27 cellular contexts compared by ENCODE assay signal in the genomic region with DNA sequence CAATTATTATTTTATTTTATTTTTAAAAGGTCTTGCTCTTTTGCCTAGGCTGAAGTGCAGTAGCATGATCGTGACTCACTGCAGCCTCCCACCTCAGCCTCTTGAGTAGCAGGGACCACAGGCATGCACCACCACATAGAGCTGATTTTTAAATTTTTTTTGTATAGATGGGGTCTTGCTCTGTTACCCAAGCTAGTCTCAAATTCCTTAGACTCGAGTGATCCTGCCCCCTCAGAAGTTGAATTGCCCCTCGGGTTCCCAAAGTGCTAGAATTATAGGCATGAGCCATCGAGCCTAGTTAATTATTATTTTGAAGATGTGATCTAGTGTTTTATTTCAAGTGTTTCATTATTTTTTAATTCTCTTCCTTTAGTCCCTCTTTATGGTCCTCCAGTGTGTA.
"Had no signal": no experiment of that assay in that cellular context is flagged by ENCODE, and none has a peak within 500 bp of the region (broad histone marks: within the 10 kb centered on the region; RNA-seq: fewer than 3 reads in every experiment).

No MANE protein-coding gene starts in this region.

- H3K27ac ChIP-seq: stomach, suprapubic skin, testis, thoracic aorta, thyroid gland, tibial artery, tibial nerve, transverse colon, upper lobe of left lung, upper lobe of right lung, uterus, vagina had no signal

- DNase-seq: stimulated activated CD4-positive, alpha-beta T cell treated with anti-CD3 and anti-CD28 coated beads, Interleukin-2, amount 100 ng/mL, for 48 hours; stimulated activated CD4-positive, alpha-beta T cell treated with anti-CD3 and anti-CD28 coated beads, Interleukin-4, amount 100 ng/mL, for 1 hour; stimulated activated CD4-positive, alpha-beta T cell treated with anti-CD3 and anti-CD28 coated beads, Interleukin-4, amount 100 ng/mL, for 24 hours; stimulated activated CD4-positive, alpha-beta T cell treated with anti-CD3 and anti-CD28 coated beads, Interleukin-4, amount 100 ng/mL, for 4 hours; stimulated activated CD8-positive, alpha-beta memory T cell treated with anti-CD3 and anti-CD28 coated beads, Interleukin-4, amount 100 ng/mL, for 48 hours; stimulated activated naive B cell treated with anti-CD40 and anti-IgM and Interleukin-4, amounts not matched to agents 10 μg/mL and 1 μg/mL and 100 μg/mL, for 72 hours; stimulated activated naive CD4-positive, alpha-beta T cell; stimulated activated naive CD4-positive, alpha-beta T cell treated with Interleukin-2 at 50 U/mL for 16 hours; stimulated activated naive CD8-positive, alpha-beta T cell treated with anti-CD3 and anti-CD28 coated beads, Interleukin-15, amount 100 ng/mL, for 72 hours; stimulated activated naive CD8-positive, alpha-beta T cell treated with anti-CD3 and anti-CD28 coated beads, Interleukin-15, Interleukin-2, amounts not matched to agents 100 U/mL and 50 U/mL, for 24 hours; stomach; substantia nigra; testis; thyroid gland; tibial artery; trophoblast cell; upper lobe of left lung; upper lobe of right lung; uterus had no signal

- H3K4me3 ChIP-seq: stomach, suprapubic skin, testis, thoracic aorta, thyroid gland, tibial artery, tibial nerve, transverse colon, upper lobe of left lung, upper lobe of right lung, uterus, vagina had no signal

- H3K27me3 ChIP-seq: stomach, suprapubic skin, testis, thyroid gland, tibial artery, tibial nerve, transverse colon, upper lobe of left lung, upper lobe of right lung, uterus, vagina had no signal

- ATAC-seq: stimulated activated effector memory CD8-positive, alpha-beta T cell treated with anti-CD3 and anti-CD28 coated beads, Interleukin-12 subunit alpha, Interleukin-12 subunit beta, amount 100 ng/mL, for 72 hours; stimulated activated memory B cell treated with anti-CD40 and anti-IgM and Interleukin-4, amounts not matched to agents 10 μg/mL and 1 μg/mL and 100 μg/mL, for 72 hours; stimulated activated naive B cell treated with anti-CD40 and anti-IgM and Interleukin-4, amounts not matched to agents 10 μg/mL and 1 μg/mL and 100 μg/mL, for 72 hours; stimulated activated naive CD8-positive, alpha-beta T cell treated with anti-CD3 and anti-CD28 coated beads, Interleukin-15, amount 100 ng/mL, for 72 hours; stimulated activated naive CD8-positive, alpha-beta T cell treated with anti-CD3 and anti-CD28 coated beads, Interleukin-15, Interleukin-2, amounts not matched to agents 100 U/mL and 50 U/mL, for 24 hours; upper lobe of right lung had no signal

- H3K9me3 ChIP-seq: stomach, suprapubic skin, testis, thoracic aorta, thyroid gland, tibial artery, tibial nerve, transverse colon, upper lobe of left lung, upper lobe of right lung, uterus, vagina had no signal

- H3K4me1 ChIP-seq: suprapubic skin, testis, thyroid gland, tibial artery, tibial nerve, transverse colon, upper lobe of left lung, upper lobe of right lung, uterus, vagina had no signal

- FAIRE-seq: urothelium cell line had no signal

- H3K36me3 ChIP-seq: stomach, suprapubic skin, thoracic aorta, thyroid gland, tibial artery, transverse colon, upper lobe of left lung, upper lobe of right lung, uterus, vagina had no signal
